23 cellular contexts compared by ENCODE assay signal in genomic region chr4:69977582-69977981, GRCh38. TPM values are rescaled to one million over a fixed set of nuclear protein-coding genes. Genes with fewer than 3 reads are reported as not detected.
"Had no signal": no experiment of that assay in that cellular context is flagged by ENCODE, and none has a peak within 500 bp of the region (broad histone marks: within the 10 kb centered on the region; RNA-seq: fewer than 3 reads in every experiment).

No MANE protein-coding gene starts in this region.

- H3K27me3 Mint-ChIP-seq: activated naive CD8-positive, alpha-beta T cell treated with anti-CD3 and anti-CD28 coated beads, Interleukin-2, amount 50 U/mL, for 24 hours had no signal

- H3K9me3 ChIP-seq: esophagus squamous epithelium, gastroesophageal sphincter, heart right ventricle, neutrophil had no signal

- H3K4me1 ChIP-seq: esophagus squamous epithelium, gastroesophageal sphincter, heart right ventricle had no signal

- H3K9me3 Mint-ChIP-seq: activated naive CD4-positive, alpha-beta T cell treated with anti-CD3 and anti-CD28 coated beads for 36 hours; activated naive CD8-positive, alpha-beta T cell treated with anti-CD3 and anti-CD28 coated beads, Interleukin-2, amount 50 U/mL, for 24 hours; activated T-helper 2 cell treated with anti-CD3 and anti-CD28 coated beads, Interferon-gamma antibody, Interleukin-2, Interleukin-4, amounts not matched to agents 10 μg/mL and 5 μg/mL and 100 μg/mL, durations not matched to agents 14 hours and 24 hours and 36 hours; T-cell had no signal

- DNase-seq: activated CD4-positive, alpha-beta T cell treated with anti-CD3 and anti-CD28 coated beads for 1 hour; activated CD4-positive, alpha-beta T cell treated with anti-CD3 and anti-CD28 coated beads, Interleukin-2, amount 50 U/mL, for 4 hours; activated naive CD4-positive, alpha-beta T cell treated with anti-CD3 and anti-CD28 coated beads for 36 hours; activated naive CD8-positive, alpha-beta T cell treated with anti-CD3 and anti-CD28 coated beads, Interleukin-2, amount 50 U/mL, for 24 hours; activated T-cell treated with anti-CD3 and anti-CD28 coated beads for 4 hours; central memory CD4-positive, alpha-beta T cell; effector CD8-positive, alpha-beta T cell; esophagus squamous epithelium; heart right ventricle; naive thymus-derived CD4-positive, alpha-beta T cell; T-cell; T-helper 9 cell had no signal

- H3K27me3 ChIP-seq: esophagus squamous epithelium, gastroesophageal sphincter, heart right ventricle, neutrophil had no signal

- H3K36me3 Mint-ChIP-seq: naive thymus-derived CD4-positive, alpha-beta T cell; stimulated activated effector memory CD8-positive, alpha-beta T cell treated with anti-CD3 and anti-CD28 coated beads, Interleukin-12 subunit alpha, Interleukin-12 subunit beta, amount 100 ng/mL, for 72 hours; T-cell had no signal

- H3K27ac Mint-ChIP-seq: activated naive CD4-positive, alpha-beta T cell treated with anti-CD3 and anti-CD28 coated beads for 36 hours; activated naive CD8-positive, alpha-beta T cell treated with anti-CD3 and anti-CD28 coated beads, Interleukin-2, amount 50 U/mL, for 24 hours; activated T-helper 2 cell treated with anti-CD3 and anti-CD28 coated beads, Interferon-gamma antibody, Interleukin-2, Interleukin-4, amounts not matched to agents 10 μg/mL and 5 μg/mL and 100 μg/mL, durations not matched to agents 14 hours and 24 hours and 36 hours; naive thymus-derived CD4-positive, alpha-beta T cell; stimulated activated effector memory CD8-positive, alpha-beta T cell treated with anti-CD3 and anti-CD28 coated beads, Interleukin-12 subunit alpha, Interleukin-12 subunit beta, amount 100 ng/mL, for 72 hours; T-cell had no signal

- H3K4me3 ChIP-seq: coronary artery, esophagus squamous epithelium, gastroesophageal sphincter, heart right ventricle had no signal

- ATAC-seq: activated naive CD8-positive, alpha-beta T cell treated with anti-CD3 and anti-CD28 coated beads, Interleukin-2, amount 50 U/mL, for 24 hours; gastroesophageal sphincter; heart right ventricle; left lobe of liver; naive thymus-derived CD4-positive, alpha-beta T cell; stimulated activated effector memory CD8-positive, alpha-beta T cell treated with anti-CD3 and anti-CD28 coated beads, Interleukin-12 subunit alpha, Interleukin-12 subunit beta, amount 100 ng/mL, for 72 hours; T-cell had no signal

- H3K27ac ChIP-seq: coronary artery, esophagus squamous epithelium, gastroesophageal sphincter, heart right ventricle, neutrophil had no signal

- H3K36me3 ChIP-seq: esophagus squamous epithelium, gastroesophageal sphincter, heart right ventricle, neutrophil had no signal

- H3K4me1 Mint-ChIP-seq: activated naive CD8-positive, alpha-beta T cell treated with anti-CD3 and anti-CD28 coated beads, Interleukin-2, amount 50 U/mL, for 24 hours; naive thymus-derived CD4-positive, alpha-beta T cell; stimulated activated effector memory CD8-positive, alpha-beta T cell treated with anti-CD3 and anti-CD28 coated beads, Interleukin-12 subunit alpha, Interleukin-12 subunit beta, amount 100 ng/mL, for 72 hours; T-cell had no signal

- H3K4me3 Mint-ChIP-seq: activated naive CD4-positive, alpha-beta T cell treated with anti-CD3 and anti-CD28 coated beads for 36 hours; activated naive CD8-positive, alpha-beta T cell treated with anti-CD3 and anti-CD28 coated beads, Interleukin-2, amount 50 U/mL, for 24 hours; naive thymus-derived CD4-positive, alpha-beta T cell; stimulated activated effector memory CD8-positive, alpha-beta T cell treated with anti-CD3 and anti-CD28 coated beads, Interleukin-12 subunit alpha, Interleukin-12 subunit beta, amount 100 ng/mL, for 72 hours; T-cell had no signal

- FAIRE-seq: endothelial cell of umbilical vein, islet of Langerhans had no signal

RNA-seq across cellular contexts. Expression of gene CSN2, which starts 12.1 kb away (rescaled TPM):
- total RNA-seq: activated naive CD4-positive, alpha-beta T cell treated with anti-CD3 and anti-CD28 coated beads for 36 hours; activated T-helper 2 cell treated with anti-CD3 and anti-CD28 coated beads, Interferon-gamma antibody, Interleukin-2, Interleukin-4, amounts not matched to agents 10 μg/mL and 5 μg/mL and 100 μg/mL, durations not matched to agents 14 hours and 24 hours and 36 hours; endothelial cell of umbilical vein; esophagus squamous epithelium; gastroesophageal sphincter; heart right ventricle; left lobe of liver; lung microvascular endothelial cell; naive thymus-derived CD4-positive, alpha-beta T cell; renal cortical epithelial cell; T-cell; urinary bladder had no signal

RNA-seq across cellular contexts. Expression of gene STATH, which starts 18.2 kb away (rescaled TPM):
- total RNA-seq: activated naive CD4-positive, alpha-beta T cell treated with anti-CD3 and anti-CD28 coated beads for 36 hours; activated T-helper 2 cell treated with anti-CD3 and anti-CD28 coated beads, Interferon-gamma antibody, Interleukin-2, Interleukin-4, amounts not matched to agents 10 μg/mL and 5 μg/mL and 100 μg/mL, durations not matched to agents 14 hours and 24 hours and 36 hours; endothelial cell of umbilical vein; esophagus squamous epithelium; gastroesophageal sphincter; heart right ventricle; left lobe of liver; lung microvascular endothelial cell; naive thymus-derived CD4-positive, alpha-beta T cell; renal cortical epithelial cell; T-cell; urinary bladder had no signal

RNA-seq across cellular contexts. Expression of gene CSN1S1, which starts 46.7 kb away (rescaled TPM):
- total RNA-seq: activated naive CD4-positive, alpha-beta T cell treated with anti-CD3 and anti-CD28 coated beads for 36 hours; activated T-helper 2 cell treated with anti-CD3 and anti-CD28 coated beads, Interferon-gamma antibody, Interleukin-2, Interleukin-4, amounts not matched to agents 10 μg/mL and 5 μg/mL and 100 μg/mL, durations not matched to agents 14 hours and 24 hours and 36 hours; endothelial cell of umbilical vein; esophagus squamous epithelium; gastroesophageal sphincter; heart right ventricle; left lobe of liver; lung microvascular endothelial cell; naive thymus-derived CD4-positive, alpha-beta T cell; renal cortical epithelial cell; T-cell; urinary bladder had no signal

RNA-seq across cellular contexts. Expression of gene HTN3, which starts 50.7 kb away (rescaled TPM):
- total RNA-seq: activated naive CD4-positive, alpha-beta T cell treated with anti-CD3 and anti-CD28 coated beads for 36 hours; activated T-helper 2 cell treated with anti-CD3 and anti-CD28 coated beads, Interferon-gamma antibody, Interleukin-2, Interleukin-4, amounts not matched to agents 10 μg/mL and 5 μg/mL and 100 μg/mL, durations not matched to agents 14 hours and 24 hours and 36 hours; endothelial cell of umbilical vein; esophagus squamous epithelium; gastroesophageal sphincter; heart right ventricle; left lobe of liver; lung microvascular endothelial cell; naive thymus-derived CD4-positive, alpha-beta T cell; renal cortical epithelial cell; T-cell; urinary bladder had no signal
